ENCODE assay signal across 9 cellular contexts in genomic region chr4:152014280-152014679, GRCh38.
DNase-seq lines count a peak whose midpoint lies in the region; ATAC-seq and TF ChIP-seq lines count a peak whose summit lies in the region.
"Had no signal": no experiment of that assay in that cellular context is flagged by ENCODE, and none has a peak within 500 bp of the region (broad histone marks: within the 10 kb centered on the region; RNA-seq: fewer than 3 reads in every experiment).

No MANE protein-coding gene starts in this region.

- peak overlapping the region; percentile 6; the same call in 1 of the 2 replicates for H2AFZ ChIP-seq in Karpas-422 (ENCODE audit: low read length)

- H3K27ac Mint-ChIP-seq in activated naive CD4-positive, alpha-beta T cell treated with anti-CD3 and anti-CD28 coated beads, Interleukin-2, amount 50 U/mL, for 24 hours: peak overlapping the region; percentile 71

- H3K9me3 ChIP-seq in Karpas-422 (ENCODE audit: low read length) (no peaks in the 10 kb centered on the region; the same call in 1 of the 2 replicates), right atrium auricular region (peaks cover 0 to 6% of the 10 kb centered on the region in 2 donors)

- H3K4me3 Mint-ChIP-seq in activated naive CD4-positive, alpha-beta T cell treated with anti-CD3 and anti-CD28 coated beads, Interleukin-2, amount 50 U/mL, for 24 hours: peak overlapping the region; percentile 34

- no peaks in the 10 kb centered on the region for H3K79me2 ChIP-seq in Karpas-422 (ENCODE audit: low read length)

- ATAC-seq in GM21526 (IDR thresholded peaks at IDR 0.05; ENCODE audit: low FRiP score, unreplicated experiment): peak; percentile 86

- no peaks in the 10 kb centered on the region for H3K36me3 Mint-ChIP-seq in activated naive CD4-positive, alpha-beta T cell treated with anti-CD3 and anti-CD28 coated beads, Interleukin-2, amount 50 U/mL, for 24 hours

- peak overlapping the region; percentile 25 for H3K4me2 ChIP-seq in Karpas-422 (ENCODE audit: low read depth, low read length, poor library complexity, severe bottlenecking)

- H3K4me3 ChIP-seq in GM06990 (replicated peaks; ENCODE audit: low read depth, low read length) (no peak overlapping the region), Karpas-422 (ENCODE audit: low read length) (peak overlapping the region; percentile 12; the same call in 1 of the 2 replicates), right atrium auricular region (no peak overlapping the region)

- peaks cover 50% of the 10 kb centered on the region for H3K4me1 ChIP-seq in Karpas-422 (ENCODE audit: low read length)
- H3K4me1 ChIP-seq in right atrium auricular region: peaks cover 0 to 11% of the 10 kb centered on the region in 2 donors

- no peaks in the 10 kb centered on the region for H3K27me3 Mint-ChIP-seq in activated naive CD4-positive, alpha-beta T cell treated with anti-CD3 and anti-CD28 coated beads, Interleukin-2, amount 50 U/mL, for 24 hours

- peaks cover 64% of the 10 kb centered on the region for H3K4me1 Mint-ChIP-seq in activated naive CD4-positive, alpha-beta T cell treated with anti-CD3 and anti-CD28 coated beads, Interleukin-2, amount 50 U/mL, for 24 hours

- peak overlapping the region; percentile 28; the same call in 1 of the 2 replicates for H3K9ac ChIP-seq in Karpas-422 (ENCODE audit: low read length)

- H3K36me3 ChIP-seq in GM06990 (ENCODE audit: control insufficient read depth, insufficient read depth, low read length): no peaks in the 10 kb centered on the region
- no peaks in the 10 kb centered on the region; the same call in 1 of the 2 replicates for H3K36me3 ChIP-seq in Karpas-422 (ENCODE audit: insufficient read depth, low read length)
- no peaks in the 10 kb centered on the region for H3K36me3 ChIP-seq in right atrium auricular region

- H3K27ac ChIP-seq in Karpas-422 (ENCODE audit: low read length): peak overlapping the region; percentile 77
- H3K27ac ChIP-seq in right atrium auricular region: no peak overlapping the region
- H3K27ac ChIP-seq: VCaP had no signal

- H3K9me3 Mint-ChIP-seq in activated naive CD4-positive, alpha-beta T cell treated with anti-CD3 and anti-CD28 coated beads, Interleukin-2, amount 50 U/mL, for 24 hours: no peaks in the 10 kb centered on the region

- H3K27me3 ChIP-seq in GM06990 (replicated peaks; ENCODE audit: control insufficient read depth, insufficient read depth, low read length) (no peaks in the 10 kb centered on the region), Karpas-422 (ENCODE audit: low read length) (no peaks in the 10 kb centered on the region; the same call in 1 of the 2 replicates), right atrium auricular region (no peaks in the 10 kb centered on the region)

- peak; percentile 30 for DNase-seq in GM06990 (ENCODE audit: extremely low read depth, insufficient read length)
- peak; percentile 53 for DNase-seq in Karpas-422
- no peak for DNase-seq in NCI-H2171 (lab: John Stamatoyannopoulos, UW)
- DNase-seq in DMS 273 (lab: John Stamatoyannopoulos, UW; ENCODE audit: unreplicated experiment): no peak
- DNase-seq in dedifferentiated amniotic fluid mesenchymal stem cell (ENCODE audit: extremely low spot score): no peak
- DNase-seq in right atrium auricular region (ENCODE audit: low spot score): no peak

- H3K9me2 ChIP-seq in Karpas-422 (replicated peaks; ENCODE audit: insufficient read depth, low read length): no peaks in the 10 kb centered on the region

- H4K20me1 ChIP-seq in Karpas-422 (ENCODE audit: insufficient read depth, low read depth, low read length): no peaks in the 10 kb centered on the region

- no peak for TF ChIP-seq CTCF in GM06990 (IDR thresholded peaks at IDR 0.05; ENCODE audit: insufficient read depth, low read length, poor library complexity, severe bottlenecking)
- no peak for TF ChIP-seq CTCF in right atrium auricular region (IDR thresholded peaks at IDR 0.05)

Comparison
In these comparisons a context has a peak if more than half of its experiments do, and no peak if none do; other contexts are left out.
1. DNase-seq: peak in GM06990 (single experiment) and Karpas-422 (single experiment); none in NCI-H2171 (single experiment), DMS 273 (single experiment), dedifferentiated amniotic fluid mesenchymal stem cell (single experiment) and right atrium auricular region (single experiment).